ENCODE assay signal across 10 cellular contexts in the genomic region with DNA sequence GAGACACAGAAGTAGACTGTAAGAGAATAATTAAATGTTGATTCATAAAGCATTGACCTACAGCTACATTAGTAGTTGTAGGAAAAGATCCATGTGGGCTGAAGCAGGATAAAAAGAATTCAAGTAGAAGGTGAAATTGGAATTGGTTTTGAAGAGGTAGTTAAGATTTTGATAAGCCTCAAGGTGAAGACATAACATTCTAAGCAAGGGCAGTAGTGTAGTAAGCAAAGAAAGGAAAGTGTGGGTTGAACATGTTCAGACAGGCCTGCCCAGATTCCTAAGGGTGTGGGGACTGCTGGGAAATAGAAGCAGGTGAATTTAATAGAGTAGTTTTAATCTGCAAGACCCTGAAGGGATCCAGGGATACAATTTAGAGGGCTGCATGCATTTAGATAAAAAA. TPM values are rescaled to one million over a fixed set of nuclear protein-coding genes. Genes with fewer than 3 reads are reported as not detected.
DNase-seq lines count a peak whose midpoint lies in the region; ATAC-seq, FAIRE-seq and TF ChIP-seq lines count a peak whose summit lies in the region.
"Had no signal": no experiment of that assay in that cellular context is flagged by ENCODE, and none has a peak within 500 bp of the region (broad histone marks: within the 10 kb centered on the region; RNA-seq: fewer than 3 reads in every experiment).

No MANE protein-coding gene starts in this region.

- no peak overlapping the region for H3K27ac ChIP-seq in neural progenitor cell
- no peak overlapping the region for H3K27ac ChIP-seq in A673 (ENCODE audit: low read depth, low read length, poor library complexity, severe bottlenecking)

- ATAC-seq in GM18498 (IDR thresholded peaks at IDR 0.05; ENCODE audit: unreplicated experiment) = peak; percentile 42
- ATAC-seq in GM19351 (IDR thresholded peaks at IDR 0.05; ENCODE audit: unreplicated experiment) = no peak

- intact Hi-C loops in A673 (cut with micrococcal nuclease; ENCODE audit: unreplicated experiment) = no loop called here

- H3K9ac ChIP-seq in neural progenitor cell = no peak overlapping the region

- H3K4me3 Mint-ChIP-seq in neural progenitor cell = no peak overlapping the region

- peaks cover 44% of the 10 kb centered on the region for H3K4me1 ChIP-seq in neural progenitor cell
- H3K4me1 ChIP-seq in A673 (ENCODE audit: insufficient read depth, low read length, poor library complexity, severe bottlenecking) = peaks cover 46% of the 10 kb centered on the region

- peaks cover 100% of the 10 kb centered on the region for H3K79me2 ChIP-seq in neural progenitor cell (ENCODE audit: low read depth)

- DNase-seq in NCI-H146 treated with DMSO at 0.1 percent for 48 hours (lab: John Stamatoyannopoulos, UW; ENCODE audit: unreplicated experiment) = peak; percentile 23
- DNase-seq in choroid plexus epithelial cell (ENCODE audit: low read depth) = peak; percentile 41
- DNase-seq in neural progenitor cell (ENCODE audit: low spot score) = no peak
- DNase-seq in H54 (ENCODE audit: insufficient read length, low spot score) = no peak
- DNase-seq in A673 (ENCODE audit: low spot score) = no peak
- DNase-seq in Ammon's horn (ENCODE audit: low spot score) = no peak
- DNase-seq: posterior cingulate gyrus; stimulated activated naive CD4-positive, alpha-beta T cell had no signal

- H3K4me3 ChIP-seq in choroid plexus epithelial cell (ENCODE audit: low read depth, low read length) = no peak overlapping the region
- H3K4me3 ChIP-seq in neural progenitor cell = no peak overlapping the region
- H3K4me3 ChIP-seq in A673 (ENCODE audit: low read depth, low read length, poor library complexity, severe bottlenecking) = no peak overlapping the region

- peaks cover 4% of the 10 kb centered on the region for H3K9me3 Mint-ChIP-seq in neural progenitor cell

- BruUV-seq in A673 (replicated peaks; lab: Mats Ljungman, UMichigan) = no TSS peak

- no peak for FAIRE-seq in H54 (lab: Jason Lieb, UNC)

- H3K4me2 ChIP-seq in neural progenitor cell = peak overlapping the region; percentile 15

- no peaks in the 10 kb centered on the region for H3F3A ChIP-seq in neural progenitor cell (ENCODE audit: low read depth)

- H3K27ac Mint-ChIP-seq in neural progenitor cell = no peak overlapping the region

- H3K36me3 Mint-ChIP-seq in neural progenitor cell = peaks cover 10% of the 10 kb centered on the region

- H3K27me3 Mint-ChIP-seq in neural progenitor cell (ENCODE audit: insufficient read depth, low read depth) = no peaks in the 10 kb centered on the region

- peaks cover 66% of the 10 kb centered on the region for H4K20me1 ChIP-seq in neural progenitor cell (ENCODE audit: low read depth)

- CTCF ChIA-PET in A673 (lab: Charles Lee) = no interaction called here

- no peaks in the 10 kb centered on the region for H3K9me3 ChIP-seq in neural progenitor cell (ENCODE audit: low read depth)
- no peaks in the 10 kb centered on the region for H3K9me3 ChIP-seq in A673 (ENCODE audit: low read depth, low read length, poor library complexity, severe bottlenecking)

- TF ChIP-seq CTCF in choroid plexus epithelial cell (conservative IDR thresholded peaks at IDR 0.05; ENCODE audit: low read depth, low read length) (no peak), neural progenitor cell (IDR thresholded peaks at IDR 0.05) (no peak), A673 (conservative IDR thresholded peaks at IDR 0.05; ENCODE audit: low read depth, low read length) (no peak)

- POLR2A ChIA-PET in A673 (lab: Charles Lee; ENCODE audit: low non-redundant PET) = no interaction called here

- H3K4me1 Mint-ChIP-seq in neural progenitor cell = peaks cover 28% of the 10 kb centered on the region

- TF ChIP-seq POLR2A in H54 (IDR thresholded peaks at IDR 0.05; ENCODE audit: low read depth, low read length) = no peak

- no peak overlapping the region for H2AFZ ChIP-seq in neural progenitor cell (replicated peaks)

- no peaks in the 10 kb centered on the region for H3K27me3 ChIP-seq in neural progenitor cell
- H3K27me3 ChIP-seq in A673 (replicated peaks; ENCODE audit: insufficient read depth, low read depth, low read length, poor library complexity) = no peaks in the 10 kb centered on the region

- H3K36me3 ChIP-seq in neural progenitor cell (no peaks in the 10 kb centered on the region), A673 (ENCODE audit: insufficient read depth, low read length, poor library complexity, severe bottlenecking) (no peaks in the 10 kb centered on the region)

RNA-seq across cellular contexts. Expression of a gene that starts 19.0 kb away (rescaled TPM):
- total RNA-seq in neural progenitor cell (ENCODE audit: low replicate concordance) = 49.2 and 70.9 TPM in 2 replicates
- 49.3 and 52.2 TPM in 2 replicates for total RNA-seq in A673 (2021)

Comparison
In these comparisons a context has a peak if more than half of its experiments do, and no peak if none do; other contexts are left out.
1. DNase-seq: peak in NCI-H146 treated with DMSO at 0.1 percent for 48 hours (single experiment) and choroid plexus epithelial cell (single experiment); none in neural progenitor cell (single experiment), H54 (single experiment), A673 (single experiment) and Ammon's horn (single experiment).